Comparison of ENCODE assay signal across 12 cellular contexts in genomic region chr15:85500729-85501128, GRCh38.
A peak's percentile ranks its signal among the peaks of the same experiment; 100 is the strongest.
DNase-seq lines count a peak whose midpoint lies in the region; ATAC-seq and TF ChIP-seq lines count a peak whose summit lies in the region.
"Had no signal": no experiment of that assay in that cellular context is flagged by ENCODE, and none has a peak within 500 bp of the region (broad histone marks: within the 10 kb centered on the region; RNA-seq: fewer than 3 reads in every experiment).

No MANE protein-coding gene starts in this region.

- H3K27ac ChIP-seq in CD4-positive, alpha-beta memory T cell (ENCODE audit: low read depth, low read length) = no peak overlapping the region
- H3K27ac ChIP-seq in SJCRH30 (peak overlapping the region; percentile 69), cardiac muscle cell (peak overlapping the region; percentile 80), RWPE1 (no peak overlapping the region)

- H3K36me3 ChIP-seq in CD4-positive, alpha-beta memory T cell (ENCODE audit: insufficient read depth, low read length) = no peaks in the 10 kb centered on the region
- no peaks in the 10 kb centered on the region for H3K36me3 ChIP-seq in SJCRH30
- no peaks in the 10 kb centered on the region for H3K36me3 ChIP-seq in cardiac muscle cell

- H3K27me3 ChIP-seq in CD4-positive, alpha-beta memory T cell (ENCODE audit: insufficient read depth, low read length) = no peaks in the 10 kb centered on the region
- H3K27me3 ChIP-seq in SJCRH30 (no peaks in the 10 kb centered on the region), cardiac muscle cell (no peaks in the 10 kb centered on the region)

- no peaks in the 10 kb centered on the region for H3K9me3 ChIP-seq in CD4-positive, alpha-beta memory T cell (ENCODE audit: control insufficient read depth in 1 of 2, low read length in 2 of 2)
- H3K9me3 ChIP-seq in SJCRH30 (replicated peaks) = no peaks in the 10 kb centered on the region
- no peaks in the 10 kb centered on the region for H3K9me3 ChIP-seq in cardiac muscle cell (ENCODE audit: low read depth)

- intact Hi-C loops in CD4-positive, alpha-beta memory T cell (cut with micrococcal nuclease) = no loop called here

- POLR2A ChIA-PET in CD4-positive, alpha-beta memory T cell (lab: Charles Lee; ENCODE audit: partially characterized antibody) = no interaction called here
- POLR2A ChIA-PET in naive thymus-derived CD8-positive, alpha-beta T cell (lab: Charles Lee) = no interaction called here
- POLR2A ChIA-PET in RWPE1 (lab: Yijun Ruan, JAX; ENCODE audit: low non-redundant PET) = no interaction called here

- TF ChIP-seq CTCF in cardiac muscle cell (IDR thresholded peaks at IDR 0.05; ENCODE audit: low read depth, low read length) = no peak
- no peak for TF ChIP-seq CTCF in RWPE1 (conservative IDR thresholded peaks at IDR 0.05; ENCODE audit: low read depth)

- H3K27me3 Mint-ChIP-seq in CD4-positive, alpha-beta memory T cell = no peaks in the 10 kb centered on the region
- no peaks in the 10 kb centered on the region for H3K27me3 Mint-ChIP-seq in naive thymus-derived CD8-positive, alpha-beta T cell
- H3K27me3 Mint-ChIP-seq: activated naive CD4-positive, alpha-beta T cell treated with anti-CD3 and anti-CD28 coated beads, Interleukin-2, amount 10 ng/mL, durations not matched to agents 7 days and 5 days had no signal

- peaks cover 81% of the 10 kb centered on the region for H3K4me1 ChIP-seq in CD4-positive, alpha-beta memory T cell (ENCODE audit: insufficient read depth, low read length)
- H3K4me1 ChIP-seq in SJCRH30 (peaks cover 49% of the 10 kb centered on the region), cardiac muscle cell (ENCODE audit: low read depth) (peaks cover 50% of the 10 kb centered on the region)

- peak overlapping the region in 1 of 8 donors; percentile 7 for H3K4me3 Mint-ChIP-seq in CD4-positive, alpha-beta memory T cell
- peak overlapping the region in 1 of 10 donors; percentile 37 for H3K4me3 Mint-ChIP-seq in naive thymus-derived CD8-positive, alpha-beta T cell
- H3K4me3 Mint-ChIP-seq: activated naive CD4-positive, alpha-beta T cell treated with anti-CD3 and anti-CD28 coated beads, Interleukin-2, amount 10 ng/mL, durations not matched to agents 7 days and 5 days had no signal

- ATAC-seq in naive thymus-derived CD8-positive, alpha-beta T cell = no peak
- ATAC-seq in HG02798 (IDR thresholded peaks at IDR 0.05; ENCODE audit: poor library complexity, unreplicated experiment) = no peak
- ATAC-seq in HG03342 (IDR thresholded peaks at IDR 0.05; ENCODE audit: unreplicated experiment) = no peak
- ATAC-seq: K562 had no signal

- peaks cover 71 to 94% (median 85%) of the 10 kb centered on the region in 4 donors for H3K4me1 Mint-ChIP-seq in CD4-positive, alpha-beta memory T cell
- H3K4me1 Mint-ChIP-seq in naive thymus-derived CD8-positive, alpha-beta T cell = peaks cover 46 to 95% (median 89%) of the 10 kb centered on the region in 4 donors

- CTCF ChIA-PET in CD4-positive, alpha-beta memory T cell (lab: Charles Lee; ENCODE audit: partially characterized antibody) = interaction anchor here (0.9 to 3.6 kb wide), 4 partner anchors 8 to 204 kb away, joined by 3 to 19 read pairs (median 9); no protein-coding TSS in a partner anchor
- CTCF ChIA-PET in RWPE1 (lab: Yijun Ruan, JAX) = interaction anchor here (0.6 to 1.5 kb wide), 3 partner anchors 15 to 204 kb away, joined by 4 read pairs; no protein-coding TSS in a partner anchor

- H3K27ac Mint-ChIP-seq in CD4-positive, alpha-beta memory T cell = peak overlapping the region in 6 of 7 donors; percentile 15 to 71 (median 36)
- H3K27ac Mint-ChIP-seq in naive thymus-derived CD8-positive, alpha-beta T cell = peak overlapping the region in 6 of 10 donors; percentile 3 to 81 (median 50)
- H3K27ac Mint-ChIP-seq: activated naive CD4-positive, alpha-beta T cell treated with anti-CD3 and anti-CD28 coated beads, Interleukin-2, amount 10 ng/mL, durations not matched to agents 7 days and 5 days had no signal

- no peaks in the 10 kb centered on the region for H3K9me3 Mint-ChIP-seq in CD4-positive, alpha-beta memory T cell
- no peaks in the 10 kb centered on the region for H3K9me3 Mint-ChIP-seq in naive thymus-derived CD8-positive, alpha-beta T cell
- H3K9me3 Mint-ChIP-seq: activated naive CD4-positive, alpha-beta T cell treated with anti-CD3 and anti-CD28 coated beads, Interleukin-2, amount 10 ng/mL, durations not matched to agents 7 days and 5 days had no signal

- H3K36me3 Mint-ChIP-seq in CD4-positive, alpha-beta memory T cell = peaks cover 0 to 5% of the 10 kb centered on the region in 2 donors
- H3K36me3 Mint-ChIP-seq in naive thymus-derived CD8-positive, alpha-beta T cell = peaks cover 0 to 5% (median 0%) of the 10 kb centered on the region in 3 donors
- H3K36me3 Mint-ChIP-seq: activated naive CD4-positive, alpha-beta T cell treated with anti-CD3 and anti-CD28 coated beads, Interleukin-2, amount 10 ng/mL, durations not matched to agents 7 days and 5 days had no signal

- no peak for DNase-seq in CD4-positive, alpha-beta memory T cell
- DNase-seq in SJCRH30 (peak; percentile 84 to 92), cardiac muscle cell (ENCODE audit: low read depth in 1 of 2, low spot score in 1 of 2) (peak; percentile 30 to 84), EL (no peak), RWPE1 (ENCODE audit: low spot score) (no peak)
- no peak for DNase-seq in naive thymus-derived CD8-positive, alpha-beta T cell
- DNase-seq: activated naive CD4-positive, alpha-beta T cell treated with anti-CD3 and anti-CD28 coated beads, Interleukin-2, amount 10 ng/mL, durations not matched to agents 7 days and 5 days; cerebellar nuclear complex; NCI-H1930 had no signal

- no peak overlapping the region for H3K4me3 ChIP-seq in CD4-positive, alpha-beta memory T cell (ENCODE audit: low read length in 2 of 2)
- H3K4me3 ChIP-seq in SJCRH30 = no peak overlapping the region
- no peak overlapping the region for H3K4me3 ChIP-seq in cardiac muscle cell
- H3K4me3 ChIP-seq: K562 had no signal

Comparison
In these comparisons a context has a peak if more than half of its experiments do, and no peak if none do; other contexts are left out.
1. DNase-seq: peak in SJCRH30 (2 of 2) and cardiac muscle cell (2 of 2); none in CD4-positive, alpha-beta memory T cell (0 of 5), naive thymus-derived CD8-positive, alpha-beta T cell (0 of 10), EL (single experiment) and RWPE1 (single experiment).
2. H3K27ac ChIP-seq: peak in SJCRH30 (single experiment) and cardiac muscle cell (single experiment); none in CD4-positive, alpha-beta memory T cell (single experiment) and RWPE1 (single experiment).